In the genomic region with DNA sequence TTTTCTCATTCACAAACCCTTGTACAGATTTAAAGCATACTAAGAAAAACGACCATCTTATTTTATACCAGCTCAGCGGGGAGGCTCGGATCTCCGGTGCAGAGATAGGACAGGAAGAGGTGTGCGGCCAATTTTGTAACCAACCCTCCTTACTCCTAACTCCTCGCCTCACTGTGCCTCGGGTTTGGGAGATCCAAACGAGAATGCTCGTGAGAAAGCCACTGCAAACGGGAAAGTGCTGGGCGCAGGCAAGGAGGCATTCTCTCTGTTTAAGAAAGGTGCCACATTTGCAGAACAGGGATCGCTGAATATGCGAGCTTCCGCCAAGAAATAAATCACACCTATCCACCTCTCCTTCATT, we compare ENCODE assay signal across 8 cellular contexts. TPM values are rescaled to one million over a fixed set of nuclear protein-coding genes. Genes with fewer than 3 reads are reported as not detected.
DNase-seq lines count a peak whose midpoint lies in the region; ATAC-seq and TF ChIP-seq lines count a peak whose summit lies in the region.

No MANE protein-coding gene starts in this region.

- H3K27me3 Mint-ChIP-seq in Calu3 (ENCODE audit: unreplicated experiment) = no peaks in the 10 kb centered on the region
- H3K27me3 Mint-ChIP-seq in activated T-helper 2 cell treated with anti-CD3 and anti-CD28 coated beads, Interferon-gamma antibody, Interleukin-2, Interleukin-4, amounts not matched to agents 10 μg/mL and 5 μg/mL and 100 μg/mL, durations not matched to agents 14 hours and 24 hours and 36 hours (ENCODE audit: low read depth) = no peaks in the 10 kb centered on the region
- H3K27me3 Mint-ChIP-seq in stimulated activated naive CD8-positive, alpha-beta T cell treated with anti-CD3 and anti-CD28 coated beads, Interleukin-15, amount 100 ng/mL, for 72 hours = no peaks in the 10 kb centered on the region

- H3K36me3 Mint-ChIP-seq in Calu3 (ENCODE audit: insufficient read depth, unreplicated experiment) = peaks cover 51% of the 10 kb centered on the region
- peaks cover 58% of the 10 kb centered on the region for H3K36me3 Mint-ChIP-seq in activated T-helper 2 cell treated with anti-CD3 and anti-CD28 coated beads, Interferon-gamma antibody, Interleukin-2, Interleukin-4, amounts not matched to agents 10 μg/mL and 5 μg/mL and 100 μg/mL, durations not matched to agents 14 hours and 24 hours and 36 hours (ENCODE audit: low read depth)

- peak overlapping the region; percentile 48 for H3K27ac Mint-ChIP-seq in Calu3 (ENCODE audit: unreplicated experiment)
- H3K27ac Mint-ChIP-seq in activated T-helper 2 cell treated with anti-CD3 and anti-CD28 coated beads, Interferon-gamma antibody, Interleukin-2, Interleukin-4, amounts not matched to agents 10 μg/mL and 5 μg/mL and 100 μg/mL, durations not matched to agents 14 hours and 24 hours and 36 hours = peak overlapping the region; percentile 72
- H3K27ac Mint-ChIP-seq in stimulated activated naive CD8-positive, alpha-beta T cell treated with anti-CD3 and anti-CD28 coated beads, Interleukin-15, amount 100 ng/mL, for 72 hours = peak overlapping the region; percentile 58 to 86

- DNase-seq in Calu3 = no peak
- DNase-seq in activated T-helper 2 cell treated with anti-CD3 and anti-CD28 coated beads, Interferon-gamma antibody, Interleukin-2, Interleukin-4, amounts not matched to agents 10 μg/mL and 5 μg/mL and 100 μg/mL, durations not matched to agents 14 hours and 24 hours and 36 hours (ENCODE audit: low spot score) = no peak
- DNase-seq in iPS-NIHi11 (ENCODE audit: low spot score) = peak; percentile 17
- peak in 1 of 2 donors; percentile 6 for DNase-seq in stimulated activated naive CD8-positive, alpha-beta T cell treated with anti-CD3 and anti-CD28 coated beads, Interleukin-15, amount 100 ng/mL, for 72 hours
- DNase-seq in dedifferentiated amniotic fluid mesenchymal stem cell (ENCODE audit: extremely low spot score) = no peak
- no peak for DNase-seq in NCI-H1105 (lab: John Stamatoyannopoulos, UW)
- DNase-seq in LoVo (ENCODE audit: low spot score) = no peak

- BruUV-seq in Calu3 (replicated peaks; lab: Mats Ljungman, UMichigan) = no TSS peak

- peaks cover 8% of the 10 kb centered on the region for H3K4me1 Mint-ChIP-seq in Calu3 (ENCODE audit: low read depth, unreplicated experiment)
- H3K4me1 Mint-ChIP-seq in activated T-helper 2 cell treated with anti-CD3 and anti-CD28 coated beads, Interferon-gamma antibody, Interleukin-2, Interleukin-4, amounts not matched to agents 10 μg/mL and 5 μg/mL and 100 μg/mL, durations not matched to agents 14 hours and 24 hours and 36 hours (ENCODE audit: low read depth) = peaks cover 28% of the 10 kb centered on the region
- peaks cover 41% of the 10 kb centered on the region for H3K4me1 Mint-ChIP-seq in stimulated activated naive CD8-positive, alpha-beta T cell treated with anti-CD3 and anti-CD28 coated beads, Interleukin-15, amount 100 ng/mL, for 72 hours

- H3K4me3 Mint-ChIP-seq in Calu3 (ENCODE audit: low read depth, unreplicated experiment) = peak overlapping the region; percentile 89
- H3K4me3 Mint-ChIP-seq in activated T-helper 2 cell treated with anti-CD3 and anti-CD28 coated beads, Interferon-gamma antibody, Interleukin-2, Interleukin-4, amounts not matched to agents 10 μg/mL and 5 μg/mL and 100 μg/mL, durations not matched to agents 14 hours and 24 hours and 36 hours (ENCODE audit: low read depth) = peak overlapping the region; percentile 94
- peak overlapping the region; percentile 93 to 97 for H3K4me3 Mint-ChIP-seq in stimulated activated naive CD8-positive, alpha-beta T cell treated with anti-CD3 and anti-CD28 coated beads, Interleukin-15, amount 100 ng/mL, for 72 hours

- intact Hi-C loops in Calu3 (cut with micrococcal nuclease; ENCODE audit: unreplicated experiment) = loop anchor here (5.0 kb wide), 1 partner anchor 71 kb away; no protein-coding TSS in a partner anchor
- intact Hi-C loops in activated T-helper 2 cell treated with anti-CD3 and anti-CD28 coated beads, Interferon-gamma antibody, Interleukin-2, Interleukin-4, amounts not matched to agents 10 μg/mL and 5 μg/mL and 100 μg/mL, durations not matched to agents 14 hours and 24 hours and 36 hours (cut with micrococcal nuclease) = loop anchor here (2.0 to 5.0 kb wide), 4 partner anchors 45 to 1179 kb away; a partner anchor contains a TSS

- ATAC-seq in HG02642 (IDR thresholded peaks at IDR 0.05; ENCODE audit: poor library complexity, unreplicated experiment) = peak; percentile 0
- no peak for ATAC-seq in stimulated activated naive CD8-positive, alpha-beta T cell treated with anti-CD3 and anti-CD28 coated beads, Interleukin-15, amount 100 ng/mL, for 72 hours

- CTCF ChIA-PET in Calu3 (lab: Charles Lee) = interaction anchor here (0.6 to 2.0 kb wide), 3 partner anchors 74 to 950 kb away, joined by 3 to 8 read pairs (median 4); no protein-coding TSS in a partner anchor

- no peak for TF ChIP-seq CTCF in Calu3 (IDR thresholded peaks at IDR 0.05; ENCODE audit: unreplicated experiment)

- peaks cover 4% of the 10 kb centered on the region for H3K9me3 Mint-ChIP-seq in Calu3 (ENCODE audit: low read depth, unreplicated experiment)
- peaks cover 23% of the 10 kb centered on the region for H3K9me3 Mint-ChIP-seq in activated T-helper 2 cell treated with anti-CD3 and anti-CD28 coated beads, Interferon-gamma antibody, Interleukin-2, Interleukin-4, amounts not matched to agents 10 μg/mL and 5 μg/mL and 100 μg/mL, durations not matched to agents 14 hours and 24 hours and 36 hours
- H3K9me3 Mint-ChIP-seq in stimulated activated naive CD8-positive, alpha-beta T cell treated with anti-CD3 and anti-CD28 coated beads, Interleukin-15, amount 100 ng/mL, for 72 hours = peaks cover 8 to 14% of the 10 kb centered on the region in 2 donors

RNA-seq across cellular contexts. Expression of a gene that starts 1.1 kb away (rescaled TPM):
- total RNA-seq in Calu3 (2022) = 53.3 and 59.3 TPM in 2 replicates
- 73.3 and 76.1 TPM in 2 replicates for total RNA-seq in activated T-helper 2 cell treated with anti-CD3 and anti-CD28 coated beads, Interferon-gamma antibody, Interleukin-2, Interleukin-4, amounts not matched to agents 10 μg/mL and 5 μg/mL and 100 μg/mL, durations not matched to agents 14 hours and 24 hours and 36 hours

RNA-seq across cellular contexts. Expression of a gene that starts 46.3 kb away (rescaled TPM):
- total RNA-seq in Calu3 (2022) = 2.9 and 4.0 TPM in 2 replicates
- 76.1 and 79.0 TPM in 2 replicates for total RNA-seq in activated T-helper 2 cell treated with anti-CD3 and anti-CD28 coated beads, Interferon-gamma antibody, Interleukin-2, Interleukin-4, amounts not matched to agents 10 μg/mL and 5 μg/mL and 100 μg/mL, durations not matched to agents 14 hours and 24 hours and 36 hours

RNA-seq across cellular contexts. Expression of a gene that starts 56.4 kb away (rescaled TPM):
- total RNA-seq in Calu3 (2022) = 83.3 and 83.9 TPM in 2 replicates
- 53.8 and 56.1 TPM in 2 replicates for total RNA-seq in activated T-helper 2 cell treated with anti-CD3 and anti-CD28 coated beads, Interferon-gamma antibody, Interleukin-2, Interleukin-4, amounts not matched to agents 10 μg/mL and 5 μg/mL and 100 μg/mL, durations not matched to agents 14 hours and 24 hours and 36 hours

Comparison
In these comparisons a context has a peak if more than half of its experiments do, and no peak if none do; other contexts are left out.
1. RNA of a gene that starts 46.3 kb away (total RNA-seq): 76.1 to 79.0 TPM in activated T-helper 2 cell treated with anti-CD3 and anti-CD28 coated beads, Interferon-gamma antibody, Interleukin-2, Interleukin-4, amounts not matched to agents 10 μg/mL and 5 μg/mL and 100 μg/mL, durations not matched to agents 14 hours and 24 hours and 36 hours; 2.9 to 4.0 TPM in Calu3; every median in the first group is over 10 times any median in the second.
2. Peak in every context shown above with its lines, with median percentiles within 50 percentile points of each other: H3K27ac Mint-ChIP-seq and H3K4me3 Mint-ChIP-seq.